34 cellular contexts compared by ENCODE assay signal in the genomic region with DNA sequence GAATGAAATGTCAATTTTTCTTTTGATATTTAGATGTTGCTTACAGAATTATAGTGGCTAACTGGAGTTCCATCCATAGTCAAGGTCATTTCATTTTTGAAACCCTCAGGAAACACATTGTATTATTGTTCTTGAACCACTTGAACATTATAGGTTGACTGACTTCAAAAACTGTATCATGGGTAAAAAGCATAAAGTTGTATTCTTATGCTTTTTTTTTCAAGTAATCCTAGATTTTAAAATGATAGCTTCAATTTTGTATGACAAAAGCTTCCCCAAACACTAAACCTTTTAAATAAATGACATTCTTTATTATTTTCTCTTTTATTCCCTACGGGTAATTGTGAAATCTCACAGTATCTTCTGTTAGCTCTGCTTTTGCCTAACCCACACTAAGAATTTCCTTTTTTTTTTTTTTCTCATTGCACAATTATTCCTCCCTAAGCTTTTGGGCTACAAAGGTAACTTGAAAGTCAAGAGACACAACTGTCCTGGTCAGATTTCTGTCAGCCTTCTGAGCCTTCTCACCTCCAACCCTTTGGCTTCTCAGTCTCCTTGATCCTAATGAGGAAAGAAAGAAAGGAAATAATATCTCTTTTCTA. TPM values are rescaled to one million over a fixed set of nuclear protein-coding genes. Genes with fewer than 3 reads are reported as not detected.
"Had no signal": no experiment of that assay in that cellular context is flagged by ENCODE, and none has a peak within 500 bp of the region (broad histone marks: within the 10 kb centered on the region; RNA-seq: fewer than 3 reads in every experiment).

No MANE protein-coding gene starts in this region.

- H3K27me3 ChIP-seq: ascending aorta, cardiac muscle cell, SJSA1 had no signal

- H3K27ac ChIP-seq: ascending aorta, cardiac muscle cell, SJSA1 had no signal

- DNase-seq: activated CD4-positive, alpha-beta T cell treated with anti-CD3 and anti-CD28 coated beads, Interleukin-2, amount 10 ng/mL, durations not matched to agents 24 days and 14 days; activated CD4-positive, alpha-beta T cell treated with anti-CD3 and anti-CD28 coated beads, Interleukin-2, amount 50 U/mL, for 4 hours; activated CD8-positive, alpha-beta T cell treated with anti-CD3 and anti-CD28 coated beads for 36 hours; activated effector memory CD4-positive, alpha-beta T cell treated with anti-CD3 and anti-CD28 coated beads, Interleukin-2, amount 50 U/mL, for 16 hours; activated naive CD4-positive, alpha-beta T cell; activated naive CD4-positive, alpha-beta T cell treated with anti-CD3 and anti-CD28 coated beads, Interleukin-2, amount 50 U/mL, for 16 hours; activated naive CD8-positive, alpha-beta T cell treated with anti-CD3 and anti-CD28 coated beads for 36 hours; activated T-cell treated with anti-CD3 and anti-CD28 coated beads, Interleukin-2, amount 50 U/mL, for 1 hour; activated T-cell treated with anti-CD3 and anti-CD28 coated beads, Interleukin-2, amount 50 U/mL, for 72 hours; amygdala; NCI-H1048; NCI-H1105 treated with DMSO at 0.1 percent for 48 hours; NCI-H1436; NCI-H1694; NCI-H1930; NCI-H2081 treated with DMSO at 0.1 percent for 48 hours; NCI-H226; NCI-H446 treated with DMSO at 0.1 percent for 48 hours; NCI-H524 treated with DMSO at 0.1 percent for 48 hours; RPMI8226; SHP77 treated with DMSO at 0.1 percent for 48 hours; SK-N-SH; SW 1271; T1000 had no signal

- H3K36me3 ChIP-seq: ascending aorta, cardiac muscle cell, SJSA1 had no signal

- H3K9ac ChIP-seq: SK-N-SH had no signal

- ATAC-seq: activated CD8-positive, alpha-beta T cell treated with anti-CD3 and anti-CD28 coated beads for 36 hours; activated T-cell treated with anti-CD3 and anti-CD28 coated beads, Interleukin-2, amount 50 U/mL, for 72 hours; activated T-helper 17 cell treated with anti-CD3 and anti-CD28 coated beads, Interleukin-2, amount 50 U/mL, for 72 hours; K562; Panc1 had no signal

- H3K4me3 ChIP-seq: ascending aorta, cardiac muscle cell, K562, SJSA1 had no signal

- H3K9me3 ChIP-seq: ascending aorta, SJSA1, SK-N-SH had no signal

RNA-seq across cellular contexts. Expression of gene LAMA4, which starts 36.9 kb away (rescaled TPM):
- total RNA-seq: activated CD4-positive, alpha-beta T cell treated with anti-CD3 and anti-CD28 coated beads, Interleukin-2, amount 10 ng/mL, durations not matched to agents 24 days and 14 days; activated CD8-positive, alpha-beta memory T cell treated with anti-CD3 and anti-CD28 coated beads for 36 hours; activated CD8-positive, alpha-beta T cell treated with anti-CD3 and anti-CD28 coated beads for 36 hours; activated naive CD8-positive, alpha-beta T cell treated with anti-CD3 and anti-CD28 coated beads for 36 hours; activated T-helper 17 cell treated with anti-CD3 and anti-CD28 coated beads, Interleukin-2, amount 50 U/mL, for 72 hours; T-helper 1 cell treated with Interleukin-12 subunit alpha and Interleukin-12 subunit beta and Interleukin-4 antibody, amounts not matched to agents 30 ng/mL and 1 ng/mL, for 36 hours; T-helper 2 cell treated with Interferon-gamma antibody and Interleukin-4, amounts not matched to agents 100 ng/mL and 5 ng/mL, for 36 hours had no signal

RNA-seq across cellular contexts. Expression of gene RFPL4B, which starts 55.9 kb away (rescaled TPM):
- total RNA-seq: activated CD4-positive, alpha-beta T cell treated with anti-CD3 and anti-CD28 coated beads, Interleukin-2, amount 10 ng/mL, durations not matched to agents 24 days and 14 days; activated CD8-positive, alpha-beta memory T cell treated with anti-CD3 and anti-CD28 coated beads for 36 hours; activated CD8-positive, alpha-beta T cell treated with anti-CD3 and anti-CD28 coated beads for 36 hours; activated naive CD8-positive, alpha-beta T cell treated with anti-CD3 and anti-CD28 coated beads for 36 hours; activated T-cell treated with anti-CD3 and anti-CD28 coated beads, Interleukin-2, amount 50 U/mL, for 72 hours; activated T-helper 17 cell treated with anti-CD3 and anti-CD28 coated beads, Interleukin-2, amount 50 U/mL, for 72 hours; ascending aorta; cardiac muscle cell; SJSA1; T-helper 1 cell treated with Interleukin-12 subunit alpha and Interleukin-12 subunit beta and Interleukin-4 antibody, amounts not matched to agents 30 ng/mL and 1 ng/mL, for 36 hours; T-helper 2 cell treated with Interferon-gamma antibody and Interleukin-4, amounts not matched to agents 100 ng/mL and 5 ng/mL, for 36 hours had no signal
- polyA plus RNA-seq: adipose tissue, cardiac muscle cell, SK-N-SH had no signal
